ENCODE assay signal across 17 cellular contexts in genomic region chr12:13374783-13375182, GRCh38.
DNase-seq lines count a peak whose midpoint lies in the region; ATAC-seq and TF ChIP-seq lines count a peak whose summit lies in the region.
"Had no signal": no experiment of that assay in that cellular context is flagged by ENCODE, and none has a peak within 500 bp of the region (broad histone marks: within the 10 kb centered on the region; RNA-seq: fewer than 3 reads in every experiment).

No MANE protein-coding gene starts in this region.

- no peak overlapping the region for H3K27ac Mint-ChIP-seq in activated CD4-positive, alpha-beta T cell treated with anti-CD3 and anti-CD28 coated beads, Interleukin-2, amount 10 ng/mL, durations not matched to agents 24 days and 14 days
- no peak overlapping the region for H3K27ac Mint-ChIP-seq in activated CD4-positive, alpha-beta T cell treated with anti-CD3 and anti-CD28 coated beads for 36 hours
- H3K27ac Mint-ChIP-seq in stimulated activated memory B cell treated with anti-CD40 and anti-IgM and Interleukin-4, amounts not matched to agents 10 μg/mL and 1 μg/mL and 100 μg/mL, for 72 hours, result no peak overlapping the region
- H3K27ac Mint-ChIP-seq: CD14-positive monocyte had no signal

- peak; percentile 33 for DNase-seq in activated CD4-positive, alpha-beta T cell treated with anti-CD3 and anti-CD28 coated beads, Interleukin-2, amount 10 ng/mL, durations not matched to agents 24 days and 14 days
- DNase-seq in activated CD4-positive, alpha-beta T cell treated with anti-CD3 and anti-CD28 coated beads for 36 hours, result no peak
- DNase-seq in astrocyte of the hippocampus (ENCODE audit: low read depth, low spot score) (peak; percentile 68), left lobe of liver (ENCODE audit: low spot score) (peak; percentile 72), posterior vena cava (ENCODE audit: low spot score) (no peak)
- DNase-seq: AML-193; DMS79 treated with DMSO at 0.1 percent for 48 hours; GM23248; MG63; NCI-H1436; NCI-H1930; NK-92 treated with Interleukin-12 subunit alpha and Interleukin-12 subunit beta, amount 100 ng/mL, for 24 hours had no signal

- POLR2A ChIA-PET in activated CD4-positive, alpha-beta T cell treated with anti-CD3 and anti-CD28 coated beads for 36 hours (lab: Charles Lee), result no interaction called here

- H3K27ac ChIP-seq in C4-2B, result peak overlapping the region; percentile 66
- H3K27ac ChIP-seq: GM23248 had no signal

- no peak for ATAC-seq in activated CD4-positive, alpha-beta T cell treated with anti-CD3 and anti-CD28 coated beads for 36 hours
- ATAC-seq in left lobe of liver (peak; percentile 76), GM19467 (IDR thresholded peaks at IDR 0.05; ENCODE audit: unreplicated experiment) (no peak)
- ATAC-seq in stimulated activated memory B cell treated with anti-CD40 and anti-IgM and Interleukin-4, amounts not matched to agents 10 μg/mL and 1 μg/mL and 100 μg/mL, for 72 hours, result no peak
- ATAC-seq: K562 had no signal

- H3K27me3 Mint-ChIP-seq in activated CD4-positive, alpha-beta T cell treated with anti-CD3 and anti-CD28 coated beads, Interleukin-2, amount 10 ng/mL, durations not matched to agents 24 days and 14 days, result peaks cover 3% of the 10 kb centered on the region
- peaks cover 8% of the 10 kb centered on the region for H3K27me3 Mint-ChIP-seq in activated CD4-positive, alpha-beta T cell treated with anti-CD3 and anti-CD28 coated beads for 36 hours
- no peaks in the 10 kb centered on the region for H3K27me3 Mint-ChIP-seq in stimulated activated memory B cell treated with anti-CD40 and anti-IgM and Interleukin-4, amounts not matched to agents 10 μg/mL and 1 μg/mL and 100 μg/mL, for 72 hours

- no peak for TF ChIP-seq CTCF in C4-2B (conservative IDR thresholded peaks at IDR 0.05)

- no peak overlapping the region for H3K4me3 Mint-ChIP-seq in activated CD4-positive, alpha-beta T cell treated with anti-CD3 and anti-CD28 coated beads, Interleukin-2, amount 10 ng/mL, durations not matched to agents 24 days and 14 days
- no peak overlapping the region for H3K4me3 Mint-ChIP-seq in activated CD4-positive, alpha-beta T cell treated with anti-CD3 and anti-CD28 coated beads for 36 hours
- no peak overlapping the region for H3K4me3 Mint-ChIP-seq in stimulated activated memory B cell treated with anti-CD40 and anti-IgM and Interleukin-4, amounts not matched to agents 10 μg/mL and 1 μg/mL and 100 μg/mL, for 72 hours
- H3K4me3 Mint-ChIP-seq: CD14-positive monocyte had no signal

- intact Hi-C loops in activated CD4-positive, alpha-beta T cell treated with anti-CD3 and anti-CD28 coated beads, Interleukin-2, amount 10 ng/mL, durations not matched to agents 24 days and 14 days (cut with micrococcal nuclease), result no loop called here
- intact Hi-C loops in activated CD4-positive, alpha-beta T cell treated with anti-CD3 and anti-CD28 coated beads for 36 hours (cut with DNase I, micrococcal nuclease), result no loop called here
- intact Hi-C loops in posterior vena cava (cut with DNase I), result no loop called here

- H3K36me3 Mint-ChIP-seq in activated CD4-positive, alpha-beta T cell treated with anti-CD3 and anti-CD28 coated beads, Interleukin-2, amount 10 ng/mL, durations not matched to agents 24 days and 14 days (ENCODE audit: low read depth), result no peaks in the 10 kb centered on the region
- no peaks in the 10 kb centered on the region for H3K36me3 Mint-ChIP-seq in activated CD4-positive, alpha-beta T cell treated with anti-CD3 and anti-CD28 coated beads for 36 hours (ENCODE audit: low read depth)
- H3K36me3 Mint-ChIP-seq in stimulated activated memory B cell treated with anti-CD40 and anti-IgM and Interleukin-4, amounts not matched to agents 10 μg/mL and 1 μg/mL and 100 μg/mL, for 72 hours, result no peaks in the 10 kb centered on the region
- H3K36me3 Mint-ChIP-seq: CD14-positive monocyte had no signal

- CTCF ChIA-PET in activated CD4-positive, alpha-beta T cell treated with anti-CD3 and anti-CD28 coated beads for 36 hours (lab: Charles Lee), result no interaction called here

- H3K4me1 Mint-ChIP-seq in activated CD4-positive, alpha-beta T cell treated with anti-CD3 and anti-CD28 coated beads, Interleukin-2, amount 10 ng/mL, durations not matched to agents 24 days and 14 days, result no peaks in the 10 kb centered on the region
- H3K4me1 Mint-ChIP-seq in activated CD4-positive, alpha-beta T cell treated with anti-CD3 and anti-CD28 coated beads for 36 hours, result no peaks in the 10 kb centered on the region
- H3K4me1 Mint-ChIP-seq in stimulated activated memory B cell treated with anti-CD40 and anti-IgM and Interleukin-4, amounts not matched to agents 10 μg/mL and 1 μg/mL and 100 μg/mL, for 72 hours, result peaks cover 11% of the 10 kb centered on the region
- H3K4me1 Mint-ChIP-seq: CD14-positive monocyte had no signal

- no peaks in the 10 kb centered on the region for H3K9me3 Mint-ChIP-seq in activated CD4-positive, alpha-beta T cell treated with anti-CD3 and anti-CD28 coated beads, Interleukin-2, amount 10 ng/mL, durations not matched to agents 24 days and 14 days
- H3K9me3 Mint-ChIP-seq in activated CD4-positive, alpha-beta T cell treated with anti-CD3 and anti-CD28 coated beads for 36 hours (ENCODE audit: low read depth), result no peaks in the 10 kb centered on the region
- H3K9me3 Mint-ChIP-seq in stimulated activated memory B cell treated with anti-CD40 and anti-IgM and Interleukin-4, amounts not matched to agents 10 μg/mL and 1 μg/mL and 100 μg/mL, for 72 hours, result peaks cover 7% of the 10 kb centered on the region

Comparison
In these comparisons a context has a peak if more than half of its experiments do, and no peak if none do; other contexts are left out.
1. DNase-seq: peak in activated CD4-positive, alpha-beta T cell treated with anti-CD3 and anti-CD28 coated beads, Interleukin-2, amount 10 ng/mL, durations not matched to agents 24 days and 14 days (single experiment), astrocyte of the hippocampus (single experiment) and left lobe of liver (single experiment); none in activated CD4-positive, alpha-beta T cell treated with anti-CD3 and anti-CD28 coated beads for 36 hours (single experiment) and posterior vena cava (single experiment).